9 cellular contexts compared by ENCODE assay signal in genomic region chr9:37920471-37921167, GRCh38. TPM values are rescaled to one million over a fixed set of nuclear protein-coding genes. Genes with fewer than 3 reads are reported as not detected.
DNase-seq lines count a peak whose midpoint lies in the region; ATAC-seq, FAIRE-seq and TF ChIP-seq lines count a peak whose summit lies in the region.
"Had no signal": no experiment of that assay in that cellular context is flagged by ENCODE, and none has a peak within 500 bp of the region (broad histone marks: within the 10 kb centered on the region; RNA-seq: fewer than 3 reads in every experiment).

No MANE protein-coding gene starts in this region.

- peak; percentile 61 for FAIRE-seq in GM18507 (lab: Jason Lieb, UNC)
- FAIRE-seq: bronchial epithelial cell had no signal

- no peaks in the 10 kb centered on the region for H3K9me3 ChIP-seq in NT2/D1 (ENCODE audit: insufficient read depth, low read length)
- no peaks in the 10 kb centered on the region for H3K9me3 ChIP-seq in left lung
- no peaks in the 10 kb centered on the region for H3K9me3 ChIP-seq in ascending aorta

- intact Hi-C loops in left lung (cut with DNase I) (no loop called here), ascending aorta (cut with DNase I) (no loop called here)

- H3K4me1 ChIP-seq in NT2/D1 (ENCODE audit: insufficient read depth, insufficient read length) (peaks cover 42% of the 10 kb centered on the region), left lung (peaks cover 5 to 19% of the 10 kb centered on the region in 2 donors), ascending aorta (peaks cover 0 to 2% of the 10 kb centered on the region in 2 donors)

- H3K4me3 ChIP-seq in NT2/D1 (ENCODE audit: insufficient read length, low read depth) (no peak overlapping the region), left lung (no peak overlapping the region), ascending aorta (no peak overlapping the region)

- TF ChIP-seq CTCF in left lung (IDR thresholded peaks at IDR 0.05), result no peak
- no peak for TF ChIP-seq CTCF in ascending aorta (IDR thresholded peaks at IDR 0.05)

- H3K36me3 ChIP-seq in NT2/D1 (ENCODE audit: insufficient read depth, insufficient read length, low read length) (peaks cover 88% of the 10 kb centered on the region), left lung (peaks cover 0 to 6% of the 10 kb centered on the region in 2 donors), ascending aorta (peaks cover 18 to 21% of the 10 kb centered on the region in 2 donors)

- DNase-seq in GM18507 (ENCODE audit: extremely low spot score, insufficient read length, low read depth) (no peak), NT2/D1 (ENCODE audit: low read depth, low spot score) (peak; percentile 40), left lung (peak; percentile 32 to 41), ascending aorta (ENCODE audit: low spot score in 2 of 2) (no peak), D341Med (ENCODE audit: low spot score) (no peak), HuH-7.5 (ENCODE audit: low spot score) (no peak)

- no peak overlapping the region for H3K9ac ChIP-seq in NT2/D1 (ENCODE audit: insufficient read length, low read depth)

- ATAC-seq in GM21447 (IDR thresholded peaks at IDR 0.05; ENCODE audit: unreplicated experiment) (peak; percentile 61), left lung (no peak), GM19463 (IDR thresholded peaks at IDR 0.05; ENCODE audit: unreplicated experiment) (no peak)

- H3K27ac ChIP-seq in left lung, result no peak overlapping the region
- H3K27ac ChIP-seq in ascending aorta, result no peak overlapping the region

- H3K27me3 ChIP-seq in NT2/D1 (ENCODE audit: insufficient read depth, insufficient read length) (no peaks in the 10 kb centered on the region), left lung (no peaks in the 10 kb centered on the region), ascending aorta (no peaks in the 10 kb centered on the region)

RNA-seq across cellular contexts. Expression of gene SLC25A51, which starts 16.7 kb away (rescaled TPM):
- total RNA-seq in left lung (10 to 100 TPM; 30.8 to 39.9 TPM), ascending aorta (5.9 TPM)

Comparison
In these comparisons a context has a peak if more than half of its experiments do, and no peak if none do; other contexts are left out.
1. DNase-seq: peak in NT2/D1 (single experiment) and left lung (2 of 2); none in GM18507 (single experiment), ascending aorta (0 of 2), D341Med (single experiment) and HuH-7.5 (single experiment).